In genomic region chr2:112584134-112584890, GRCh38 we compare ENCODE assay signal across 8 cellular contexts. TPM values are rescaled to one million over a fixed set of nuclear protein-coding genes. Genes with fewer than 3 reads are reported as not detected.
DNase-seq lines count a peak whose midpoint lies in the region; ATAC-seq and TF ChIP-seq lines count a peak whose summit lies in the region.

CHCHD5 (plus strand) TSS chr2:112584609; CDS start chr2:112584648, 39 bp downstream.

- peaks cover 31% of the 10 kb centered on the region for H3K4me1 Mint-ChIP-seq in T-helper 17 cell

- peak in 1 of 4 donors; percentile 73 for TF ChIP-seq EP300 in upper lobe of left lung (IDR thresholded peaks at IDR 0.05)

- H3K27me3 ChIP-seq in upper lobe of left lung = no peaks in the 10 kb centered on the region

- H3K27ac Mint-ChIP-seq in T-helper 17 cell = peak within 1 kb of the TSS; percentile 98

- peak; percentile 85 for ATAC-seq in HG02852 (IDR thresholded peaks at IDR 0.05; ENCODE audit: unreplicated experiment)
- peak; percentile 92 for ATAC-seq in T-helper 17 cell
- peak; percentile 92 for ATAC-seq in left cardiac atrium
- peak; percentile 96 for ATAC-seq in upper lobe of left lung (ENCODE audit: low FRiP score in 2 of 2)

- H3K4me1 ChIP-seq in upper lobe of left lung = peaks cover 14 to 31% (median 26%) of the 10 kb centered on the region in 4 donors

- DNase-seq in GM13976 (ENCODE audit: low spot score) (peak; percentile 92), NCI-H1694 (lab: John Stamatoyannopoulos, UW) (peak; percentile 96), T-helper 17 cell (peak; percentile 80 to 89 (median 84)), amniotic stem cell (lab: John Stamatoyannopoulos, UW) (peak; percentile 95), left cardiac atrium (peak; percentile 97), posterior vena cava (ENCODE audit: low spot score) (peak; percentile 99), upper lobe of left lung (peak; percentile 94 to 96)

- peak within 1 kb of the TSS; percentile 31 to 69 (median 64) for H3K4me3 ChIP-seq in upper lobe of left lung

- intact Hi-C loops in left cardiac atrium (cut with DNase I) = no loop called here
- intact Hi-C loops in posterior vena cava (cut with DNase I) = loop anchor here in 1 of 2 donors (1.0 kb wide), 1 partner anchor 12 kb away; no protein-coding TSS in a partner anchor

- H3K9me3 ChIP-seq in T-helper 17 cell (ENCODE audit: control insufficient read depth, low read length, poor library complexity, severe bottlenecking) (no peaks in the 10 kb centered on the region), upper lobe of left lung (no peaks in the 10 kb centered on the region)

- H3K27me3 Mint-ChIP-seq in T-helper 17 cell = no peaks in the 10 kb centered on the region

- 1 to 2% methylated on average over 43 to 52 of the region's 54 CpGs for WGBS in upper lobe of left lung, 2 donors

- in situ Hi-C loops in GM13976 (cut with MboI; ENCODE audit: low sequenced_read_pairs, unreplicated experiment) = no loop called here

- peak in 3 of 4 donors; percentile 54 to 84 (median 56) for TF ChIP-seq POLR2A in upper lobe of left lung (IDR thresholded peaks at IDR 0.05)

- TF ChIP-seq CTCF in GM13976 (IDR thresholded peaks at IDR 0.05; ENCODE audit: borderline replicate concordance, control extremely low read depth, extremely low read depth, insufficient read depth, missing control alignments) (peak; percentile 12), upper lobe of left lung (IDR thresholded peaks at IDR 0.05) (peak in 4 of 6 experiments; percentile 36 to 51 (median 46))

- peaks cover 6% of the 10 kb centered on the region for H3K36me3 Mint-ChIP-seq in T-helper 17 cell (ENCODE audit: low read depth)

- peaks cover 0 to 24% (median 4%) of the 10 kb centered on the region in 4 donors for H3K36me3 ChIP-seq in upper lobe of left lung

- peak within 1 kb of the TSS; percentile 94 for H3K4me3 Mint-ChIP-seq in T-helper 17 cell

- peak within 1 kb of the TSS; percentile 92 to 96 (median 95) for H3K27ac ChIP-seq in upper lobe of left lung

RNA-seq across cellular contexts. Expression of gene CHCHD5, which starts in this region (rescaled TPM):
- 10 to 100 TPM; 16.6 to 18.4 TPM for total RNA-seq in T-helper 17 cell
- 10 to 100 TPM; 21.7 to 24.0 TPM for total RNA-seq in left cardiac atrium
- total RNA-seq in posterior vena cava = 10 to 100 TPM; 12.7 to 23.8 TPM
- total RNA-seq in upper lobe of left lung = 10 to 100 TPM; 13.6 to 44.9 (median 25.4) TPM

Comparison
In these comparisons a context has a peak if more than half of its experiments do, and no peak if none do; other contexts are left out.
1. Peak in every context shown above with its lines: DNase-seq, ATAC-seq, H3K4me3 ChIP-seq and H3K27ac ChIP-seq.